1 cellular context compared by ENCODE assay signal in genomic region chr5:150142800-150143724, GRCh38.
TF ChIP-seq lines count a peak whose summit lies in the region.

No MANE protein-coding gene starts in this region.

TF ChIP-seq in HepG2, 621 proteins besides CTCF, POLR2A, EP300 and RAD21 (continued from another document and continues in another):
- TF ChIP-seq GMEB2 (CRISPR knock-in tag; IDR thresholded peaks at IDR 0.05; ENCODE audit: low read depth): no peak
- no peak for TF ChIP-seq RBM39 (IDR thresholded peaks at IDR 0.05; ENCODE audit: low read depth, low read length, poor library complexity, severe bottlenecking)
- TF ChIP-seq, protein P1, sequence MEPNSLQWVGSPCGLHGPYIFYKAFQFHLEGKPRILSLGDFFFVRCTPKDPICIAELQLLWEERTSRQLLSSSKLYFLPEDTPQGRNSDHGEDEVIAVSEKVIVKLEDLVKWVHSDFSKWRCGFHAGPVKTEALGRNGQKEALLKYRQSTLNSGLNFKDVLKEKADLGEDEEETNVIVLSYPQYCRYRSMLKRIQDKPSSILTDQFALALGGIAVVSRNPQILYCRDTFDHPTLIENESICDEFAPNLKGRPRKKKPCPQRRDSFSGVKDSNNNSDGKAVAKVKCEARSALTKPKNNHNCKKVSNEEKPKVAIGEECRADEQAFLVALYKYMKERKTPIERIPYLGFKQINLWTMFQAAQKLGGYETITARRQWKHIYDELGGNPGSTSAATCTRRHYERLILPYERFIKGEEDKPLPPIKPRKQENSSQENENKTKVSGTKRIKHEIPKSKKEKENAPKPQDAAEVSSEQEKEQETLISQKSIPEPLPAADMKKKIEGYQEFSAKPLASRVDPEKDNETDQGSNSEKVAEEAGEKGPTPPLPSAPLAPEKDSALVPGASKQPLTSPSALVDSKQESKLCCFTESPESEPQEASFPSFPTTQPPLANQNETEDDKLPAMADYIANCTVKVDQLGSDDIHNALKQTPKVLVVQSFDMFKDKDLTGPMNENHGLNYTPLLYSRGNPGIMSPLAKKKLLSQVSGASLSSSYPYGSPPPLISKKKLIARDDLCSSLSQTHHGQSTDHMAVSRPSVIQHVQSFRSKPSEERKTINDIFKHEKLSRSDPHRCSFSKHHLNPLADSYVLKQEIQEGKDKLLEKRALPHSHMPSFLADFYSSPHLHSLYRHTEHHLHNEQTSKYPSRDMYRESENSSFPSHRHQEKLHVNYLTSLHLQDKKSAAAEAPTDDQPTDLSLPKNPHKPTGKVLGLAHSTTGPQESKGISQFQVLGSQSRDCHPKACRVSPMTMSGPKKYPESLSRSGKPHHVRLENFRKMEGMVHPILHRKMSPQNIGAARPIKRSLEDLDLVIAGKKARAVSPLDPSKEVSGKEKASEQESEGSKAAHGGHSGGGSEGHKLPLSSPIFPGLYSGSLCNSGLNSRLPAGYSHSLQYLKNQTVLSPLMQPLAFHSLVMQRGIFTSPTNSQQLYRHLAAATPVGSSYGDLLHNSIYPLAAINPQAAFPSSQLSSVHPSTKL (CRISPR knock-in tag; IDR thresholded peaks at IDR 0.05): peak; percentile 76
- TF ChIP-seq, protein P2, sequence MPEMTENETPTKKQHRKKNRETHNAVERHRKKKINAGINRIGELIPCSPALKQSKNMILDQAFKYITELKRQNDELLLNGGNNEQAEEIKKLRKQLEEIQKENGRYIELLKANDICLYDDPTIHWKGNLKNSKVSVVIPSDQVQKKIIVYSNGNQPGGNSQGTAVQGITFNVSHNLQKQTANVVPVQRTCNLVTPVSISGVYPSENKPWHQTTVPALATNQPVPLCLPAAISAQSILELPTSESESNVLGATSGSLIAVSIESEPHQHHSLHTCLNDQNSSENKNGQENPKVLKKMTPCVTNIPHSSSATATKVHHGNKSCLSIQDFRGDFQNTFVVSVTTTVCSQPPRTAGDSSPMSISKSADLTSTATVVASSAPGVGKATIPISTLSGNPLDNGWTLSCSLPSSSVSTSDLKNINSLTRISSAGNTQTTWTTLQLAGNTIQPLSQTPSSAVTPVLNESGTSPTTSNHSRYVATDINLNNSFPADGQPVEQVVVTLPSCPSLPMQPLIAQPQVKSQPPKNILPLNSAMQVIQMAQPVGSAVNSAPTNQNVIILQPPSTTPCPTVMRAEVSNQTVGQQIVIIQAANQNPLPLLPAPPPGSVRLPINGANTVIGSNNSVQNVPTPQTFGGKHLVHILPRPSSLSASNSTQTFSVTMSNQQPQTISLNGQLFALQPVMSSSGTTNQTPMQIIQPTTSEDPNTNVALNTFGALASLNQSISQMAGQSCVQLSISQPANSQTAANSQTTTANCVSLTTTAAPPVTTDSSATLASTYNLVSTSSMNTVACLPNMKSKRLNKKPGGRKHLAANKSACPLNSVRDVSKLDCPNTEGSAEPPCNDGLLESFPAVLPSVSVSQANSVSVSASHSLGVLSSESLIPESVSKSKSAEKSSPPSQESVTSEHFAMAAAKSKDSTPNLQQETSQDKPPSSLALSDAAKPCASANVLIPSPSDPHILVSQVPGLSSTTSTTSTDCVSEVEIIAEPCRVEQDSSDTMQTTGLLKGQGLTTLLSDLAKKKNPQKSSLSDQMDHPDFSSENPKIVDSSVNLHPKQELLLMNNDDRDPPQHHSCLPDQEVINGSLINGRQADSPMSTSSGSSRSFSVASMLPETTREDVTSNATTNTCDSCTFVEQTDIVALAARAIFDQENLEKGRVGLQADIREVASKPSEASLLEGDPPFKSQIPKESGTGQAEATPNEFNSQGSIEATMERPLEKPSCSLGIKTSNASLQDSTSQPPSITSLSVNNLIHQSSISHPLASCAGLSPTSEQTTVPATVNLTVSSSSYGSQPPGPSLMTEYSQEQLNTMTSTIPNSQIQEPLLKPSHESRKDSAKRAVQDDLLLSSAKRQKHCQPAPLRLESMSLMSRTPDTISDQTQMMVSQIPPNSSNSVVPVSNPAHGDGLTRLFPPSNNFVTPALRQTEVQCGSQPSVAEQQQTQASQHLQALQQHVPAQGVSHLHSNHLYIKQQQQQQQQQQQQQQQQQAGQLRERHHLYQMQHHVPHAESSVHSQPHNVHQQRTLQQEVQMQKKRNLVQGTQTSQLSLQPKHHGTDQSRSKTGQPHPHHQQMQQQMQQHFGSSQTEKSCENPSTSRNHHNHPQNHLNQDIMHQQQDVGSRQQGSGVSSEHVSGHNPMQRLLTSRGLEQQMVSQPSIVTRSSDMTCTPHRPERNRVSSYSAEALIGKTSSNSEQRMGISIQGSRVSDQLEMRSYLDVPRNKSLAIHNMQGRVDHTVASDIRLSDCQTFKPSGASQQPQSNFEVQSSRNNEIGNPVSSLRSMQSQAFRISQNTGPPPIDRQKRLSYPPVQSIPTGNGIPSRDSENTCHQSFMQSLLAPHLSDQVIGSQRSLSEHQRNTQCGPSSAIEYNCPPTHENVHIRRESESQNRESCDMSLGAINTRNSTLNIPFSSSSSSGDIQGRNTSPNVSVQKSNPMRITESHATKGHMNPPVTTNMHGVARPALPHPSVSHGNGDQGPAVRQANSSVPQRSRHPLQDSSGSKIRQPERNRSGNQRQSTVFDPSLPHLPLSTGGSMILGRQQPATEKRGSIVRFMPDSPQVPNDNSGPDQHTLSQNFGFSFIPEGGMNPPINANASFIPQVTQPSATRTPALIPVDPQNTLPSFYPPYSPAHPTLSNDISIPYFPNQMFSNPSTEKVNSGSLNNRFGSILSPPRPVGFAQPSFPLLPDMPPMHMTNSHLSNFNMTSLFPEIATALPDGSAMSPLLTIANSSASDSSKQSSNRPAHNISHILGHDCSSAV (CRISPR knock-in tag; IDR thresholded peaks at IDR 0.05; ENCODE audit: borderline replicate concordance): no peak
- TF ChIP-seq MAZ (IDR thresholded peaks at IDR 0.05; ENCODE audit: borderline replicate concordance, low read depth, low read length): peak; percentile 41; the same call in 1 of the 2 replicates
- TF ChIP-seq MAZ (CRISPR knock-in tag; IDR thresholded peaks at IDR 0.05; ENCODE audit: low read depth): 0 out of 2 replicates have a peak, but pooled peaks have one; percentile 35
- TF ChIP-seq, protein P3, sequence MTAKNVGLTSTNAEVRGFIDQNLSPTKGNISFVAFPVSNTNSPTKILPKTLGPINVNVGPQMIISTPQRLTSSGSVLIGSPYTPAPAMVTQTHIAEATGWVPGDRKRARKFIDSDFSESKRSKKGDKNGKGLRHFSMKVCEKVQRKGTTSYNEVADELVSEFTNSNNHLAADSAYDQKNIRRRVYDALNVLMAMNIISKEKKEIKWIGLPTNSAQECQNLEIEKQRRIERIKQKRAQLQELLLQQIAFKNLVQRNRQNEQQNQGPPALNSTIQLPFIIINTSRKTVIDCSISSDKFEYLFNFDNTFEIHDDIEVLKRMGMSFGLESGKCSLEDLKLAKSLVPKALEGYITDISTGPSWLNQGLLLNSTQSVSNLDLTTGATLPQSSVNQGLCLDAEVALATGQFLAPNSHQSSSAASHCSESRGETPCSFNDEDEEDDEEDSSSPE (CRISPR knock-in tag; IDR thresholded peaks at IDR 0.05): no peak
- TF ChIP-seq ETS1 (CRISPR knock-in tag; IDR thresholded peaks at IDR 0.05): no peak
- no peak for TF ChIP-seq ZNF24 (IDR thresholded peaks at IDR 0.05)
- 0 out of 2 replicates have a peak, but pooled peaks have one; percentile 61 for TF ChIP-seq ZNF670 (CRISPR knock-in tag; IDR thresholded peaks at IDR 0.05; ENCODE audit: borderline replicate concordance)
- peak; percentile 23; the same call in 1 of the 2 replicates for TF ChIP-seq KDM6A (CRISPR knock-in tag; IDR thresholded peaks at IDR 0.05; ENCODE audit: low read depth)
- TF ChIP-seq RNF2 (conservative IDR thresholded peaks at IDR 0.05; ENCODE audit: low read depth): no peak
- TF ChIP-seq TSC22D2 (CRISPR knock-in tag; IDR thresholded peaks at IDR 0.05; ENCODE audit: borderline replicate concordance): 0 out of 2 replicates have a peak, but pooled peaks have one; percentile 56
- no peak for TF ChIP-seq PAX8 (CRISPR knock-in tag; IDR thresholded peaks at IDR 0.05; ENCODE audit: borderline replicate concordance)
- TF ChIP-seq ONECUT2 (CRISPR knock-in tag; IDR thresholded peaks at IDR 0.05): no peak
- TF ChIP-seq ZNF232 (CRISPR knock-in tag; IDR thresholded peaks at IDR 0.05; ENCODE audit: borderline replicate concordance): no peak
- peak; percentile 61; the same call in 1 of the 2 replicates for TF ChIP-seq RCOR2 (CRISPR knock-in tag; IDR thresholded peaks at IDR 0.05)
- TF ChIP-seq ERF (CRISPR knock-in tag; IDR thresholded peaks at IDR 0.05): peak; percentile 56
- peak; percentile 69; the same call in 1 of the 2 replicates for TF ChIP-seq AHDC1 (CRISPR knock-in tag; IDR thresholded peaks at IDR 0.05; ENCODE audit: borderline replicate concordance)
- TF ChIP-seq, protein P4, sequence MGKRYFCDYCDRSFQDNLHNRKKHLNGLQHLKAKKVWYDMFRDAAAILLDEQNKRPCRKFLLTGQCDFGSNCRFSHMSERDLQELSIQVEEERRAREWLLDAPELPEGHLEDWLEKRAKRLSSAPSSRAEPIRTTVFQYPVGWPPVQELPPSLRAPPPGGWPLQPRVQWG (CRISPR knock-in tag; IDR thresholded peaks at IDR 0.05; ENCODE audit: borderline replicate concordance, low read depth): no peak
- no peak for TF ChIP-seq DDIT3 (CRISPR knock-in tag; IDR thresholded peaks at IDR 0.05)
- no peak for TF ChIP-seq CENPT (CRISPR knock-in tag; IDR thresholded peaks at IDR 0.05; ENCODE audit: low read depth)
- no peak for TF ChIP-seq NAIF1 (CRISPR knock-in tag; IDR thresholded peaks at IDR 0.05; ENCODE audit: borderline replicate concordance)
- TF ChIP-seq FOXK2 (IDR thresholded peaks at IDR 0.05): no peak
- TF ChIP-seq ZBTB34 (CRISPR knock-in tag; IDR thresholded peaks at IDR 0.05): 0 out of 2 replicates have a peak, but pooled peaks have one; percentile 38
- peak; percentile 52; the same call in 1 of the 2 replicates for TF ChIP-seq ZNF605 (CRISPR knock-in tag; IDR thresholded peaks at IDR 0.05)
- TF ChIP-seq, protein P5, sequence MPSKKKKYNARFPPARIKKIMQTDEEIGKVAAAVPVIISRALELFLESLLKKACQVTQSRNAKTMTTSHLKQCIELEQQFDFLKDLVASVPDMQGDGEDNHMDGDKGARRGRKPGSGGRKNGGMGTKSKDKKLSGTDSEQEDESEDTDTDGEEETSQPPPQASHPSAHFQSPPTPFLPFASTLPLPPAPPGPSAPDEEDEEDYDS (CRISPR knock-in tag; IDR thresholded peaks at IDR 0.05): peak; percentile 72
- TF ChIP-seq ZSCAN9 (CRISPR knock-in tag; IDR thresholded peaks at IDR 0.05; ENCODE audit: borderline replicate concordance): peak; percentile 28; the same call in 1 of the 2 replicates
- no peak for TF ChIP-seq XBP1 (CRISPR knock-in tag; IDR thresholded peaks at IDR 0.05)
- no peak for TF ChIP-seq TOPORS (CRISPR knock-in tag; IDR thresholded peaks at IDR 0.05)
